10 cellular contexts compared by ENCODE assay signal in genomic region chr19:14248578-14249011, GRCh38. TPM values are rescaled to one million over a fixed set of nuclear protein-coding genes. Genes with fewer than 3 reads are reported as not detected.
DNase-seq lines count a peak whose midpoint lies in the region; ATAC-seq, FAIRE-seq and TF ChIP-seq lines count a peak whose summit lies in the region.
"Had no signal": no experiment of that assay in that cellular context is flagged by ENCODE, and none has a peak within 500 bp of the region (broad histone marks: within the 10 kb centered on the region; RNA-seq: fewer than 3 reads in every experiment).

No MANE protein-coding gene starts in this region.

- POLR2A ChIA-PET in SK-N-SH (lab: Yijun Ruan, JAX) = no interaction called here

- H3K27me3 ChIP-seq in SK-N-SH (ENCODE audit: insufficient read depth) = no peaks in the 10 kb centered on the region

- H2AFZ ChIP-seq in SK-N-SH (ENCODE audit: low read depth) = peak overlapping the region; percentile 99

- no peak for FAIRE-seq in kidney (lab: Jason Lieb, UNC)
- FAIRE-seq: colon had no signal

- H3K36me3 ChIP-seq in SK-N-SH (replicated peaks in 1 of 2; ENCODE audit: control insufficient read depth in 1 of 2, insufficient read depth in 2 of 2, low read length in 1 of 2) = no peaks in the 10 kb centered on the region
- H3K36me3 ChIP-seq in kidney (ENCODE audit: control insufficient read depth in 1 of 2, insufficient read depth in 2 of 2, low read length in 2 of 2) = no peaks in the 10 kb centered on the region

- peak overlapping the region; percentile 64 for H3K9ac ChIP-seq in SK-N-SH
- H3K9ac ChIP-seq in kidney (ENCODE audit: low read length in 2 of 2) = no peak overlapping the region

- H3K4me1 ChIP-seq in SK-N-SH (ENCODE audit: control insufficient read depth in 1 of 2, insufficient read depth in 2 of 2, low read depth in 1 of 2, low read length in 1 of 2) (peaks cover 2 to 4% of the 10 kb centered on the region in 2 experiments; a peak in 1 of 4 replicates), kidney (ENCODE audit: control insufficient read depth in 1 of 2, insufficient read depth in 1 of 2, low read depth in 1 of 2, low read length in 2 of 2) (no peaks in the 10 kb centered on the region)

- H3K9me3 ChIP-seq in SK-N-SH = no peaks in the 10 kb centered on the region
- no peaks in the 10 kb centered on the region for H3K9me3 ChIP-seq in kidney (ENCODE audit: control insufficient read depth in 1 of 2, low read length in 2 of 2)

- peak overlapping the region in 1 of 2 experiments; percentile 84; a peak in 2 of 4 replicates for H3K27ac ChIP-seq in SK-N-SH (ENCODE audit: low read depth in 2 of 2, low read length in 1 of 2)
- no peak overlapping the region for H3K27ac ChIP-seq in kidney (ENCODE audit: low read depth in 2 of 2, low read length in 2 of 2)

- H3K27me3 Mint-ChIP-seq in brain = no peaks in the 10 kb centered on the region

- TF ChIP-seq EP300 in SK-N-SH (IDR thresholded peaks at IDR 0.05; ENCODE audit: borderline replicate concordance in 1 of 2, low read depth in 1 of 2, low read length in 1 of 2) = no peak

- H3K4me3 Mint-ChIP-seq in brain = peak overlapping the region; percentile 67 to 77 (median 76)

- H3K36me3 Mint-ChIP-seq in brain = no peaks in the 10 kb centered on the region

- no peaks in the 10 kb centered on the region for H3F3A ChIP-seq in SK-N-SH (replicated peaks; ENCODE audit: insufficient read depth)

- no peak for ATAC-seq in GM18520 (IDR thresholded peaks at IDR 0.05; ENCODE audit: unreplicated experiment)
- ATAC-seq in HG02981 (IDR thresholded peaks at IDR 0.05; ENCODE audit: unreplicated experiment) = no peak

- peak; percentile 59 for DNase-seq in NCI-H748 (lab: John Stamatoyannopoulos, UW; ENCODE audit: unreplicated experiment)
- DNase-seq in NCI-H748 treated with DMSO at 0.1 percent for 48 hours (lab: John Stamatoyannopoulos, UW) = no peak
- DNase-seq in SK-N-SH = peak; percentile 85
- DNase-seq in kidney = peak; percentile 84
- peak; percentile 49 for DNase-seq in stimulated activated CD4-positive, alpha-beta T cell treated with anti-CD3 and anti-CD28 coated beads, Interleukin-15, amount 100 ng/mL, for 24 hours
- DNase-seq: DND-41 had no signal

- TF ChIP-seq RAD21 in SK-N-SH (IDR thresholded peaks at IDR 0.05; ENCODE audit: low read length) = no peak

- no peaks in the 10 kb centered on the region for H3K9me2 ChIP-seq in SK-N-SH

- CTCF ChIA-PET in SK-N-SH (lab: Yijun Ruan, JAX) = interaction anchor here (1.1 kb wide), 1 partner anchor 112 kb away, joined by 3 read pairs; the partner anchor contains the start of gene ASF1B

- H3K4me1 Mint-ChIP-seq in brain = peaks cover 32% of the 10 kb centered on the region

- no peak for TF ChIP-seq CTCF in SK-N-SH (IDR thresholded peaks at IDR 0.05)
- no peak for TF ChIP-seq CTCF in brain (conservative IDR thresholded peaks at IDR 0.05)
- no peak for TF ChIP-seq CTCF in kidney (IDR thresholded peaks at IDR 0.05; ENCODE audit: borderline replicate concordance, extremely low read depth, insufficient read depth)

- intact Hi-C loops in kidney (cut with DNase I) = no loop called here

- peak overlapping the region in 4 of 5 experiments; percentile 59 to 96 (median 86) for H3K27ac Mint-ChIP-seq in brain

- 7% methylated on average over 20 of the region's 20 CpGs for WGBS in SK-N-SH (ENCODE audit: low lambda C conversion rate)

- no peaks in the 10 kb centered on the region for H3K79me2 ChIP-seq in SK-N-SH (ENCODE audit: insufficient read depth)

- H3K9me3 Mint-ChIP-seq in brain = peaks cover 0 to 6% (median 0%) of the 10 kb centered on the region in 5 experiments

- H3K4me2 ChIP-seq in SK-N-SH = peak overlapping the region; percentile 81

- no peaks in the 10 kb centered on the region for H4K20me1 ChIP-seq in SK-N-SH (ENCODE audit: insufficient read depth)

- H3K4me3 ChIP-seq in SK-N-SH (ENCODE audit: low read depth in 2 of 2, low read length in 1 of 2) (peak overlapping the region; percentile 40 to 44), kidney (ENCODE audit: low read length in 2 of 2) (peak overlapping the region in 1 of 2 donors; percentile 17)

TF ChIP-seq in SK-N-SH, 30 proteins besides CTCF, POLR2A, EP300 and RAD21:
- TF ChIP-seq FOXJ3 (CRISPR knock-in tag; IDR thresholded peaks at IDR 0.05) (0 out of 2 replicates have a peak, but pooled peaks have one; percentile 56), JUND (IDR thresholded peaks at IDR 0.05) (no peak), CHD2 (IDR thresholded peaks at IDR 0.05; ENCODE audit: low read length, partially characterized antibody) (peak; percentile 83), POLR2AphosphoS5 (IDR thresholded peaks at IDR 0.05; ENCODE audit: low read depth, low read length) (0 out of 2 replicates have a peak, but pooled peaks have one; percentile 20), YY1 (IDR thresholded peaks at IDR 0.05; ENCODE audit: low read depth) (peak; percentile 90), MEF2A (IDR thresholded peaks at IDR 0.05; ENCODE audit: borderline replicate concordance, low read depth) (no peak), TAF1 (IDR thresholded peaks at IDR 0.05; ENCODE audit: borderline replicate concordance, low read depth, low read length) (peak; percentile 77)
- TF ChIP-seq, protein P1, sequence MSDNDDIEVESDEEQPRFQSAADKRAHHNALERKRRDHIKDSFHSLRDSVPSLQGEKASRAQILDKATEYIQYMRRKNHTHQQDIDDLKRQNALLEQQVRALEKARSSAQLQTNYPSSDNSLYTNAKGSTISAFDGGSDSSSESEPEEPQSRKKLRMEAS (IDR thresholded peaks at IDR 0.05; ENCODE audit: low read depth) = 0 out of 2 replicates have a peak, but pooled peaks have one; percentile 43

RNA-seq across cellular contexts. Expression of gene ADGRL1, which starts 42.6 kb away (rescaled TPM):
- polyA plus RNA-seq in SK-N-SH (2012; rRNA removed) = 13.4 TPM in 2 replicates
- 4.6 and 7.8 TPM in 2 replicates for polyA plus RNA-seq in SK-N-SH (2012; cell fraction: cytosol; rRNA removed)
- polyA plus RNA-seq in SK-N-SH (2012; cell fraction: nucleus; rRNA removed) = 30.2 and 34.8 TPM in 2 replicates
- polyA plus RNA-seq in brain (ENCODE audit: insufficient read depth, low read depth, low replicate concordance) = 78.5 TPM
- 30.2 TPM for total RNA-seq in kidney
- polyA plus RNA-seq in kidney (ENCODE audit: insufficient read depth, low read depth, low replicate concordance) = 6.3 TPM
